In genomic region chr9:42852133-42852532, GRCh38 we compare ENCODE assay signal across 8 cellular contexts.
A peak's percentile ranks its signal among the peaks of the same experiment; 100 is the strongest.
DNase-seq lines count a peak whose midpoint lies in the region; ATAC-seq lines count a peak whose summit lies in the region.

No MANE protein-coding gene starts in this region.

- no peaks in the 10 kb centered on the region for H3K9me3 ChIP-seq in KOPT-K1 (ENCODE audit: insufficient read depth, low read length, poor library complexity, severe bottlenecking)
- no peaks in the 10 kb centered on the region for H3K9me3 ChIP-seq in subcutaneous abdominal adipose tissue (ENCODE audit: control insufficient read depth in 5 of 5, low read length in 5 of 5)

- H3K27ac ChIP-seq in KOPT-K1 (ENCODE audit: low read depth, low read length, poor library complexity, severe bottlenecking) = peak overlapping the region; percentile 67
- no peak overlapping the region for H3K27ac ChIP-seq in subcutaneous abdominal adipose tissue (ENCODE audit: low read depth, low read length)

- peak overlapping the region in 4 of 5 donors; percentile 15 to 57 (median 53) for H3K4me3 ChIP-seq in subcutaneous abdominal adipose tissue (ENCODE audit: low read depth in 1 of 5, low read length in 5 of 5)

- no peaks in the 10 kb centered on the region for H3K27me3 ChIP-seq in subcutaneous abdominal adipose tissue (ENCODE audit: control insufficient read depth in 5 of 5, insufficient read depth in 4 of 5, low read length in 5 of 5)

- H3K36me3 ChIP-seq in KOPT-K1 (ENCODE audit: insufficient read depth, low read length) = no peaks in the 10 kb centered on the region
- no peaks in the 10 kb centered on the region for H3K36me3 ChIP-seq in subcutaneous abdominal adipose tissue (ENCODE audit: control insufficient read depth in 5 of 5, insufficient read depth in 5 of 5, low read length in 5 of 5)

- ATAC-seq in GM19035 (IDR thresholded peaks at IDR 0.05; ENCODE audit: unreplicated experiment) (peak; percentile 79), GM18873 (IDR thresholded peaks at IDR 0.05; ENCODE audit: low FRiP score, unreplicated experiment) (no peak)

- H3K4me1 ChIP-seq in subcutaneous abdominal adipose tissue (ENCODE audit: control insufficient read depth in 5 of 5, insufficient read depth in 5 of 5, low read length in 5 of 5) = peaks cover 0 to 3% (median 0%) of the 10 kb centered on the region in 5 donors

- H3K9ac ChIP-seq in subcutaneous abdominal adipose tissue (ENCODE audit: low read length in 5 of 5) = peak overlapping the region in 1 of 5 donors; percentile 52

- peak; percentile 35 for DNase-seq in amniotic epithelial cell (ENCODE audit: low read depth)
- DNase-seq in iPS-NIHi11 (ENCODE audit: low spot score) = peak; percentile 16
- no peak for DNase-seq in NCI-H187 treated with DMSO at 0.1 percent for 48 hours (lab: John Stamatoyannopoulos, UW)
- DNase-seq in DMS153 treated with DMSO at 0.1 percent for 48 hours (lab: John Stamatoyannopoulos, UW; ENCODE audit: unreplicated experiment) = no peak

Comparison
In these comparisons a context has a peak if more than half of its experiments do, and no peak if none do; other contexts are left out.
1. DNase-seq: peak in amniotic epithelial cell (single experiment) and iPS-NIHi11 (single experiment); none in NCI-H187 treated with DMSO at 0.1 percent for 48 hours (single experiment) and DMS153 treated with DMSO at 0.1 percent for 48 hours (single experiment).